11 cellular contexts compared by ENCODE assay signal in genomic region chr12:57428965-57429364, GRCh38. TPM values are rescaled to one million over a fixed set of nuclear protein-coding genes. Genes with fewer than 3 reads are reported as not detected.
DNase-seq lines count a peak whose midpoint lies in the region; ATAC-seq and TF ChIP-seq lines count a peak whose summit lies in the region.
"Had no signal": no experiment of that assay in that cellular context is flagged by ENCODE, and none has a peak within 500 bp of the region (broad histone marks: within the 10 kb centered on the region; RNA-seq: fewer than 3 reads in every experiment).

No MANE protein-coding gene starts in this region.

- peaks cover 27% of the 10 kb centered on the region for H3K4me1 ChIP-seq in DND-41 (ENCODE audit: insufficient read depth, low read length)
- peaks cover 20% of the 10 kb centered on the region for H3K4me1 ChIP-seq in Karpas-422 (ENCODE audit: low read length)
- peaks cover 3% of the 10 kb centered on the region for H3K4me1 ChIP-seq in mammary epithelial cell (ENCODE audit: insufficient read depth, low read length)
- H3K4me1 ChIP-seq in trophoblast cell (ENCODE audit: control insufficient read depth in 1 of 2, insufficient read depth in 2 of 2, low read length in 2 of 2): peaks cover 0 to 2% of the 10 kb centered on the region in 2 experiments
- no peaks in the 10 kb centered on the region for H3K4me1 ChIP-seq in colonic mucosa

- no peaks in the 10 kb centered on the region for H4K20me1 ChIP-seq in DND-41 (ENCODE audit: insufficient read depth, low read length)
- H4K20me1 ChIP-seq in Karpas-422 (ENCODE audit: insufficient read depth, low read depth, low read length): no peaks in the 10 kb centered on the region
- H4K20me1 ChIP-seq in mammary epithelial cell (ENCODE audit: insufficient read depth, low read length): no peaks in the 10 kb centered on the region

- CTCF ChIA-PET in mammary epithelial cell (lab: Charles Lee; ENCODE audit: low non-redundant PET): no interaction called here

- H3K9me3 ChIP-seq in DND-41 (ENCODE audit: insufficient read depth, low read length, severe bottlenecking) (no peaks in the 10 kb centered on the region), Karpas-422 (ENCODE audit: low read length) (no peaks in the 10 kb centered on the region), mammary epithelial cell (replicated peaks; ENCODE audit: insufficient read depth, low read length) (no peaks in the 10 kb centered on the region), trophoblast cell (ENCODE audit: insufficient read depth, low read depth, low read length) (no peaks in the 10 kb centered on the region), colonic mucosa (no peaks in the 10 kb centered on the region)
- H3K9me3 ChIP-seq: Peyer's patch, suprapubic skin had no signal

- H3K36me3 ChIP-seq in DND-41 (ENCODE audit: insufficient read depth, low read length) (peaks cover 9% of the 10 kb centered on the region; the same call in 1 of the 2 replicates), Karpas-422 (ENCODE audit: insufficient read depth, low read length) (no peaks in the 10 kb centered on the region), mammary epithelial cell (ENCODE audit: insufficient read depth, low read length) (no peaks in the 10 kb centered on the region), trophoblast cell (ENCODE audit: control insufficient read depth in 1 of 2, insufficient read depth in 2 of 2, low read length in 2 of 2) (peaks cover 0 to 4% of the 10 kb centered on the region in 2 experiments), colonic mucosa (no peaks in the 10 kb centered on the region)
- H3K36me3 ChIP-seq: suprapubic skin had no signal

- no peak overlapping the region for H3K18ac ChIP-seq in trophoblast cell (ENCODE audit: low read length)

- no peak overlapping the region for H3K27ac ChIP-seq in DND-41 (ENCODE audit: low read length)
- H3K27ac ChIP-seq in Karpas-422 (ENCODE audit: low read length): peak overlapping the region; percentile 79
- H3K27ac ChIP-seq in mammary epithelial cell (ENCODE audit: insufficient read depth, low read depth, low read length): no peak overlapping the region
- H3K27ac ChIP-seq in trophoblast cell (ENCODE audit: low read depth, low read length): no peak overlapping the region
- no peak overlapping the region for H3K27ac ChIP-seq in colonic mucosa

- H3K27me3 ChIP-seq in DND-41 (ENCODE audit: insufficient read depth, low read length, poor library complexity) (no peaks in the 10 kb centered on the region), Karpas-422 (ENCODE audit: low read length) (no peaks in the 10 kb centered on the region), mammary epithelial cell (ENCODE audit: insufficient read depth, low read length) (no peaks in the 10 kb centered on the region), trophoblast cell (ENCODE audit: insufficient read depth, low read length) (no peaks in the 10 kb centered on the region), colonic mucosa (no peaks in the 10 kb centered on the region)
- H3K27me3 ChIP-seq: Peyer's patch, suprapubic skin had no signal

- no peak overlapping the region for H3K14ac ChIP-seq in trophoblast cell (ENCODE audit: low read length)

- H2BK5ac ChIP-seq in trophoblast cell (ENCODE audit: low read depth, low read length, poor library complexity): no peak overlapping the region

- H2AK5ac ChIP-seq in trophoblast cell (ENCODE audit: low read length): no peak overlapping the region

- intact Hi-C loops in mammary epithelial cell (cut with micrococcal nuclease) (no loop called here), colonic mucosa (cut with DNase I) (no loop called here)

- H3K23ac ChIP-seq in trophoblast cell (ENCODE audit: low read length): no peak overlapping the region

- dilution Hi-C loops in mammary epithelial cell (cut with HindIII; ENCODE audit: low sequenced_read_pairs): no loop called here

- BruUV-seq in mammary epithelial cell (replicated peaks; lab: Mats Ljungman, UMichigan): no TSS peak

- H3K4me2 ChIP-seq in DND-41 (ENCODE audit: insufficient read depth, low read length): peak overlapping the region; percentile 94
- peak overlapping the region; percentile 98 for H3K4me2 ChIP-seq in Karpas-422 (ENCODE audit: low read depth, low read length, poor library complexity, severe bottlenecking)
- H3K4me2 ChIP-seq in mammary epithelial cell (ENCODE audit: insufficient read depth, low read depth, low read length): peak overlapping the region; percentile 94
- no peak overlapping the region for H3K4me2 ChIP-seq in trophoblast cell (ENCODE audit: low read length)

- TF ChIP-seq CTCF in DND-41 (IDR thresholded peaks at IDR 0.05; ENCODE audit: borderline replicate concordance, extremely low read depth, low read length, poor library complexity, severe bottlenecking) (no peak), mammary epithelial cell (conservative IDR thresholded peaks at IDR 0.05 in 1 of 2, IDR thresholded peaks at IDR 0.05 in 1 of 2; ENCODE audit: extremely low read depth in 1 of 2, insufficient read depth in 1 of 2, low read depth in 1 of 2, low read length in 2 of 2) (no peak), colonic mucosa (IDR thresholded peaks at IDR 0.05) (no peak)

- H2BK12ac ChIP-seq in trophoblast cell (ENCODE audit: low read length): no peak overlapping the region

- in situ Hi-C loops in mammary epithelial cell (cut with MboI; ENCODE audit: low sequenced_read_pairs in 2 of 2): no loop called here

- no peak overlapping the region for H4K8ac ChIP-seq in trophoblast cell (ENCODE audit: low read depth, low read length)

- H3K9ac ChIP-seq in DND-41 (ENCODE audit: low read depth, low read length) (peak overlapping the region; percentile 87), Karpas-422 (ENCODE audit: low read length) (peak overlapping the region; percentile 83), mammary epithelial cell (ENCODE audit: insufficient read depth, low read length) (no peak overlapping the region), trophoblast cell (ENCODE audit: low read length) (no peak overlapping the region), colonic mucosa (ENCODE audit: low read depth in 2 of 2, low read length in 2 of 2) (no peak overlapping the region)

- H3K79me1 ChIP-seq in trophoblast cell (ENCODE audit: low read length): peaks cover 8% of the 10 kb centered on the region

- H3K4me3 ChIP-seq in DND-41 (ENCODE audit: low read depth in 1 of 2, low read length in 2 of 2) (peak overlapping the region in 1 of 2 experiments; percentile 79; a peak in 2 of 4 replicates), Karpas-422 (ENCODE audit: low read length) (peak overlapping the region; percentile 76; the same call in 1 of the 2 replicates), mammary epithelial cell (replicated peaks in 1 of 3; ENCODE audit: insufficient read depth in 1 of 3, low read depth in 2 of 3, low read length in 3 of 3) (peak overlapping the region in 1 of 3 experiments; percentile 62), trophoblast cell (ENCODE audit: low read depth, low read length) (no peak overlapping the region), colonic mucosa (no peak overlapping the region)

- no peak for ATAC-seq in DND-41 (ENCODE audit: insufficient read depth, low read depth)

- peaks cover 64% of the 10 kb centered on the region for H3K79me2 ChIP-seq in DND-41 (ENCODE audit: insufficient read depth, low read length)
- peaks cover 48% of the 10 kb centered on the region for H3K79me2 ChIP-seq in Karpas-422 (ENCODE audit: low read length)
- H3K79me2 ChIP-seq in mammary epithelial cell (ENCODE audit: insufficient read depth, low read length): peaks cover 47% of the 10 kb centered on the region
- peaks cover 2% of the 10 kb centered on the region for H3K79me2 ChIP-seq in trophoblast cell (ENCODE audit: control insufficient read depth, insufficient read depth, low read length, poor library complexity)

- peak overlapping the region; percentile 55 for H3K4ac ChIP-seq in trophoblast cell (ENCODE audit: low read depth, low read length)

- H2AFZ ChIP-seq in DND-41 (ENCODE audit: low read depth, low read length) (no peak overlapping the region), Karpas-422 (ENCODE audit: low read length) (no peak overlapping the region), mammary epithelial cell (ENCODE audit: low read depth, low read length) (no peak overlapping the region), trophoblast cell (ENCODE audit: insufficient read depth, low read length, poor library complexity) (no peak overlapping the region)

- DNase-seq in DND-41: no peak
- DNase-seq in Karpas-422: no peak
- DNase-seq in mammary epithelial cell: no peak
- DNase-seq in trophoblast cell: no peak
- no peak for DNase-seq in COLO829 (ENCODE audit: low spot score)
- DNase-seq in colonic mucosa: no peak
- no peak for DNase-seq in stimulated activated CD4-positive, alpha-beta T cell treated with anti-CD3 and anti-CD28 coated beads, Interleukin-2, amount 100 ng/mL, for 24 hours
- no peak for DNase-seq in medulla oblongata (ENCODE audit: extremely low spot score)
- DNase-seq: NCI-H1092 treated with DMSO at 0.1 percent for 48 hours had no signal

- 99% methylated on average over 6 of the region's 6 CpGs for WGBS in mammary epithelial cell (ENCODE audit: low coverage, missing lambda C conversion rate)
- no CpG with 5 or more reads among the region's 6 CpGs for WGBS in trophoblast cell (ENCODE audit: extremely low coverage, insufficient coverage, insufficient read length)

- no peak overlapping the region for H2BK120ac ChIP-seq in trophoblast cell (ENCODE audit: insufficient read depth, low read length, poor library complexity)

- H4K91ac ChIP-seq in trophoblast cell (ENCODE audit: low read depth, low read length): no peak overlapping the region

- no peak overlapping the region for H4K12ac ChIP-seq in trophoblast cell (ENCODE audit: low read depth, low read length)

- H3K9me2 ChIP-seq in Karpas-422 (replicated peaks; ENCODE audit: insufficient read depth, low read length): no peaks in the 10 kb centered on the region

RNA-seq across cellular contexts. Expression of gene R3HDM2, which starts 1.9 kb away (rescaled TPM):
- total RNA-seq in Karpas-422 (2014; rRNA removed; shearing (Covaris generic); ENCODE audit: low replicate concordance): 31.9 and 39.0 TPM in 2 replicates
- total RNA-seq in mammary epithelial cell (10 to 100 TPM; 16.3 to 44.7 TPM), colonic mucosa (10 to 100 TPM; 41.0 to 60.4 TPM)
- polyA plus RNA-seq in mammary epithelial cell: 10.8 TPM
- polyA minus RNA-seq in mammary epithelial cell: 36.9 TPM
- polyA plus RNA-seq in trophoblast cell (2013): 24.2 and 24.9 TPM in 2 replicates

RNA-seq across cellular contexts. Expression of gene INHBC, which starts 5.6 kb away (rescaled TPM):
- total RNA-seq in Karpas-422 (2014; rRNA removed; shearing (Covaris generic); ENCODE audit: low replicate concordance): 0.11 TPM in 1 of 2 replicates, not detected in the other
- total RNA-seq in mammary epithelial cell: under 1 TPM in 1 of 2 donors, not detected in 1; 0.14 TPM
- polyA plus RNA-seq in mammary epithelial cell: 0.03 TPM
- polyA minus RNA-seq in mammary epithelial cell: not detected
- 0.01 and 0.03 TPM in 2 replicates for polyA plus RNA-seq in trophoblast cell (2013)
- total RNA-seq in colonic mucosa: not detected
- total RNA-seq: Peyer's patch, suprapubic skin had no signal

RNA-seq across cellular contexts. Expression of gene INHBE, which starts 26.1 kb away (rescaled TPM):
- 14.3 and 17.9 TPM in 2 replicates for total RNA-seq in Karpas-422 (2014; rRNA removed; shearing (Covaris generic); ENCODE audit: low replicate concordance)
- total RNA-seq in mammary epithelial cell: 1 to 10 TPM in 1 of 2 donors, under 1 TPM in 1; 0.42 to 1.0 TPM
- polyA plus RNA-seq in mammary epithelial cell: 0.07 TPM
- not detected for polyA minus RNA-seq in mammary epithelial cell
- 0.26 and 0.46 TPM in 2 replicates for polyA plus RNA-seq in trophoblast cell (2013)
- under 1 TPM in 1 of 2 donors, not detected in 1; 0.22 TPM for total RNA-seq in colonic mucosa
- total RNA-seq: Peyer's patch had no signal

RNA-seq across cellular contexts. Expression of gene GLI1, which starts 30.6 kb away (rescaled TPM):
- 1.9 and 9.3 TPM in 2 replicates for total RNA-seq in Karpas-422 (2014; rRNA removed; shearing (Covaris generic); ENCODE audit: low replicate concordance)
- total RNA-seq in mammary epithelial cell: 1 to 10 TPM in 1 of 2 donors, under 1 TPM in 1; under 0.01 to 2.5 TPM
- 0.90 TPM for polyA plus RNA-seq in mammary epithelial cell
- polyA minus RNA-seq in mammary epithelial cell: 1.5 TPM
- 1.4 and 2.3 TPM in 2 replicates for polyA plus RNA-seq in trophoblast cell (2013)
- 1 to 10 TPM; 1.4 to 2.0 TPM for total RNA-seq in colonic mucosa

RNA-seq across cellular contexts. Expression of gene ARHGAP9, which starts 50.7 kb away (rescaled TPM):
- 6.7 and 12.3 TPM in 2 replicates for total RNA-seq in Karpas-422 (2014; rRNA removed; shearing (Covaris generic); ENCODE audit: low replicate concordance)
- total RNA-seq in mammary epithelial cell (1 to 10 TPM in 1 of 2 donors, under 1 TPM in 1; 0.83 to 1.3 TPM), colonic mucosa (1 to 10 TPM; 5.5 to 6.5 TPM)
- polyA plus RNA-seq in mammary epithelial cell: not detected
- not detected for polyA minus RNA-seq in mammary epithelial cell
- polyA plus RNA-seq in trophoblast cell (2013): 0.26 and 0.49 TPM in 2 replicates

Comparison
In these comparisons a context has a peak if more than half of its experiments do, and no peak if none do; other contexts are left out.
1. H3K9ac ChIP-seq: peak in DND-41 (single experiment) and Karpas-422 (single experiment); none in mammary epithelial cell (single experiment), trophoblast cell (single experiment) and colonic mucosa (0 of 2).